In genomic region chr5:785181-785705, GRCh38 we compare ENCODE assay signal across 8 cellular contexts. TPM values are rescaled to one million over a fixed set of nuclear protein-coding genes. Genes with fewer than 3 reads are reported as not detected.
DNase-seq lines count a peak whose midpoint lies in the region; ATAC-seq, FAIRE-seq and TF ChIP-seq lines count a peak whose summit lies in the region.
"Not testable (repeated sequence)": the region's sequence is repeated elsewhere in the genome, so short reads cannot be mapped to it uniquely, and the experiment has no call there.

No MANE protein-coding gene starts in this region.

- H3K9me3 Mint-ChIP-seq in astrocyte (ENCODE audit: unreplicated experiment): not testable (repeated sequence)
- peaks cover 0 to 12% (median 8%) of the 10 kb centered on the region in 9 donors for H3K9me3 Mint-ChIP-seq in naive thymus-derived CD8-positive, alpha-beta T cell

- not testable (repeated sequence) for H3K9me3 ChIP-seq in SK-N-SH; astrocyte (ENCODE audit: insufficient read depth, low read depth, low read length); subcutaneous abdominal adipose tissue (ENCODE audit: control insufficient read depth in 5 of 5, low read length in 5 of 5)
- H3K9me3 ChIP-seq in heart right ventricle: peaks cover 0 to 16% (median 0%) of the 10 kb centered on the region in 11 donors

- peak overlapping the region; percentile 80 for H3K4me3 Mint-ChIP-seq in astrocyte (ENCODE audit: unreplicated experiment)
- H3K4me3 Mint-ChIP-seq in naive thymus-derived CD8-positive, alpha-beta T cell: peak overlapping the region; percentile 60 to 84 (median 78)

- not testable (repeated sequence) for H3K9ac ChIP-seq in SK-N-SH; astrocyte (ENCODE audit: low read length); subcutaneous abdominal adipose tissue (ENCODE audit: low read length in 5 of 5)

- not testable (repeated sequence) for TF ChIP-seq EP300 in SK-N-SH (IDR thresholded peaks at IDR 0.05; ENCODE audit: borderline replicate concordance in 1 of 2, low read depth in 1 of 2, low read length in 1 of 2)

- H3K27me3 Mint-ChIP-seq in astrocyte (ENCODE audit: low read depth, unreplicated experiment): not testable (repeated sequence)
- peaks cover 0 to 30% (median 4%) of the 10 kb centered on the region in 5 donors for H3K27me3 Mint-ChIP-seq in naive thymus-derived CD8-positive, alpha-beta T cell

- not testable (repeated sequence) for FAIRE-seq in astrocyte (lab: Jason Lieb, UNC)

- 3% methylated on average over 18 of the region's 43 CpGs for WGBS in SK-N-SH (ENCODE audit: low lambda C conversion rate)
- WGBS in heart right ventricle, 2 donors: 4 to 7% methylated on average over 14 to 31 of the region's 43 CpGs

- H3K27ac ChIP-seq in SK-N-SH (ENCODE audit: low read depth in 2 of 2, low read length in 1 of 2); astrocyte (ENCODE audit: low read depth, low read length); subcutaneous abdominal adipose tissue (ENCODE audit: low read depth, low read length): not testable (repeated sequence)
- H3K27ac ChIP-seq in heart right ventricle: peak overlapping the region in 4 of 10 donors; percentile 46 to 88 (median 72)

- TF ChIP-seq CTCF in SK-N-SH (IDR thresholded peaks at IDR 0.05); astrocyte (IDR thresholded peaks at IDR 0.05; ENCODE audit: insufficient read depth, low read depth, low read length): not testable (repeated sequence)
- TF ChIP-seq CTCF in heart right ventricle (IDR thresholded peaks at IDR 0.05): peak in 2 of 9 donors; percentile 12 to 23

- not testable (repeated sequence) for H3K4me1 ChIP-seq in SK-N-SH (ENCODE audit: control insufficient read depth in 1 of 2, insufficient read depth in 2 of 2, low read depth in 1 of 2, low read length in 1 of 2); astrocyte (ENCODE audit: insufficient read depth, low read length)
- H3K4me1 ChIP-seq in heart right ventricle (peaks cover 0 to 20% (median 11%) of the 10 kb centered on the region in 9 donors), subcutaneous abdominal adipose tissue (ENCODE audit: control insufficient read depth in 5 of 5, insufficient read depth in 5 of 5, low read length in 5 of 5) (peaks cover 0 to 19% (median 6%) of the 10 kb centered on the region in 5 donors)

- intact Hi-C loops in heart right ventricle (cut with DNase I): loop anchor here in 7 of 10 donors (5.0 to 10.0 kb wide), 3 partner anchors 88 to 110 kb away; partner anchors contain the start of gene TPPP (in 1 of the 7)

- not testable (repeated sequence) for H3K27me3 ChIP-seq in SK-N-SH (ENCODE audit: insufficient read depth); astrocyte (ENCODE audit: insufficient read depth, low read length); subcutaneous abdominal adipose tissue (ENCODE audit: control insufficient read depth in 5 of 5, insufficient read depth in 4 of 5, low read length in 5 of 5)
- peaks cover 0 to 21% (median 0%) of the 10 kb centered on the region in 7 donors for H3K27me3 ChIP-seq in heart right ventricle

- not testable (repeated sequence) for H3K9me2 ChIP-seq in SK-N-SH

- CTCF ChIA-PET in SK-N-SH (lab: Yijun Ruan, JAX): not testable (repeated sequence)

- POLR2A ChIA-PET in SK-N-SH (lab: Yijun Ruan, JAX); naive thymus-derived CD8-positive, alpha-beta T cell (lab: Charles Lee): not testable (repeated sequence)

- ATAC-seq in GM21723 (IDR thresholded peaks at IDR 0.05; ENCODE audit: unreplicated experiment) (peak; percentile 24), HG03521 (IDR thresholded peaks at IDR 0.05; ENCODE audit: unreplicated experiment) (peak; percentile 17), heart right ventricle (peak in 6 of 8 donors; percentile 4 to 15 (median 10))
- ATAC-seq in naive thymus-derived CD8-positive, alpha-beta T cell: peak; percentile 30 to 34

- TF ChIP-seq RAD21 in SK-N-SH (IDR thresholded peaks at IDR 0.05; ENCODE audit: low read length): not testable (repeated sequence)

- H2AFZ ChIP-seq in SK-N-SH (ENCODE audit: low read depth); astrocyte (ENCODE audit: low read depth, low read length): not testable (repeated sequence)

- not testable (repeated sequence) for H3K27ac Mint-ChIP-seq in astrocyte (ENCODE audit: unreplicated experiment)
- H3K27ac Mint-ChIP-seq in naive thymus-derived CD8-positive, alpha-beta T cell: peak overlapping the region in 1 of 10 donors; percentile 74

- not testable (repeated sequence) for H3K79me2 ChIP-seq in SK-N-SH (ENCODE audit: insufficient read depth); astrocyte (ENCODE audit: insufficient read depth, low read length)

- H3K4me1 Mint-ChIP-seq in astrocyte (ENCODE audit: low read depth, unreplicated experiment); naive thymus-derived CD8-positive, alpha-beta T cell: not testable (repeated sequence)

- H3F3A ChIP-seq in SK-N-SH (replicated peaks; ENCODE audit: insufficient read depth): not testable (repeated sequence)

- H3K4me3 ChIP-seq in SK-N-SH (ENCODE audit: low read depth in 2 of 2, low read length in 1 of 2) (peak overlapping the region; percentile 50 to 55; a peak in 3 of 4 replicates), heart right ventricle (peak overlapping the region; percentile 48 to 92 (median 72)), subcutaneous abdominal adipose tissue (ENCODE audit: low read depth in 1 of 5, low read length in 5 of 5) (peak overlapping the region in 3 of 5 donors; percentile 32 to 63 (median 43))
- H3K4me3 ChIP-seq in astrocyte (ENCODE audit: insufficient read depth, low read depth, low read length): not testable (repeated sequence)

- peak; percentile 5 for DNase-seq in D341Med (ENCODE audit: low spot score)
- DNase-seq in SK-N-SH: peak; percentile 40
- DNase-seq in astrocyte (ENCODE audit: low read depth); heart right ventricle: not testable (repeated sequence)
- peak in 3 of 10 donors; percentile 7 to 64 (median 23) for DNase-seq in naive thymus-derived CD8-positive, alpha-beta T cell

- not testable (repeated sequence) for H3K36me3 Mint-ChIP-seq in astrocyte (ENCODE audit: low read depth, unreplicated experiment); naive thymus-derived CD8-positive, alpha-beta T cell

- H3K4me2 ChIP-seq in SK-N-SH (peak overlapping the region; percentile 80), astrocyte (ENCODE audit: low read length) (peak overlapping the region; percentile 85)

- not testable (repeated sequence) for H4K20me1 ChIP-seq in SK-N-SH (ENCODE audit: insufficient read depth); astrocyte (ENCODE audit: insufficient read depth, low read length)

- not testable (repeated sequence) for H3K36me3 ChIP-seq in SK-N-SH (replicated peaks in 1 of 2; ENCODE audit: control insufficient read depth in 1 of 2, insufficient read depth in 2 of 2, low read length in 1 of 2); astrocyte (ENCODE audit: insufficient read depth, low read length); heart right ventricle; subcutaneous abdominal adipose tissue (ENCODE audit: control insufficient read depth in 5 of 5, insufficient read depth in 5 of 5, low read length in 5 of 5)

RNA-seq across cellular contexts. Expression of gene ZDHHC11B, which starts 0.7 kb away (rescaled TPM):
- not detected in 2 replicates for polyA plus RNA-seq in SK-N-SH (2012; rRNA removed)
- 0.01 TPM in 1 of 2 replicates, not detected in the other for polyA plus RNA-seq in SK-N-SH (2012; cell fraction: cytosol; rRNA removed)
- 0.05 and 0.17 TPM in 2 replicates for polyA plus RNA-seq in SK-N-SH (2012; cell fraction: nucleus; rRNA removed)
- 0.23 and 0.29 TPM in 2 replicates for total RNA-seq in astrocyte
- total RNA-seq in heart right ventricle: 10 to 100 TPM in 5 of 10 donors, 1 to 10 TPM in 5; 5.0 to 46.6 (median 10.3) TPM
- 10 to 100 TPM in 1 of 2 donors, 1 to 10 TPM in 1; 4.7 to 20.1 TPM for polyA plus RNA-seq in heart right ventricle
- total RNA-seq in naive thymus-derived CD8-positive, alpha-beta T cell: 1 to 10 TPM; 1.1 to 2.3 TPM
- polyA plus RNA-seq in naive thymus-derived CD8-positive, alpha-beta T cell: not detected
